ENCODE assay signal across 8 cellular contexts in genomic region chr6:85594197-85594930, GRCh38. TPM values are rescaled to one million over a fixed set of nuclear protein-coding genes. Genes with fewer than 3 reads are reported as not detected.
DNase-seq lines count a peak whose midpoint lies in the region; ATAC-seq and TF ChIP-seq lines count a peak whose summit lies in the region.

No MANE protein-coding gene starts in this region.

- H3K4me3 ChIP-seq in coronary artery (peak overlapping the region; percentile 97), mucosa of descending colon (peak overlapping the region; percentile 38)

- DNase-seq in COLO668 (lab: John Stamatoyannopoulos, UW; ENCODE audit: unreplicated experiment) (peak; percentile 42), HT-29 (ENCODE audit: low spot score) (peak; percentile 52), T-helper 1 cell (peak in 4 of 5 donors; percentile 25 to 45 (median 38)), coronary artery (ENCODE audit: low spot score) (no peak), mucosa of descending colon (no peak), GF-D8 (lab: John Stamatoyannopoulos, UW) (no peak)

- no peaks in the 10 kb centered on the region for H3K36me3 ChIP-seq in mucosa of descending colon (ENCODE audit: low read depth)

- H3K9me3 ChIP-seq in mucosa of descending colon = no peaks in the 10 kb centered on the region

- H3K4me1 ChIP-seq in mucosa of descending colon (ENCODE audit: low read depth) = peaks cover 14% of the 10 kb centered on the region

- H3K27ac ChIP-seq in coronary artery = peak overlapping the region; percentile 94 to 100
- peak overlapping the region; percentile 80 for H3K27ac ChIP-seq in temporal lobe (ENCODE audit: low read depth, low read length)

- no peak for TF ChIP-seq CTCF in coronary artery (IDR thresholded peaks at IDR 0.05)
- peak; percentile 9 for TF ChIP-seq CTCF in mucosa of descending colon (IDR thresholded peaks at IDR 0.05)

- intact Hi-C loops in mucosa of descending colon (cut with DNase I, micrococcal nuclease) = no loop called here

- ATAC-seq in GM21381 (IDR thresholded peaks at IDR 0.05; ENCODE audit: unreplicated experiment) (peak; percentile 6), mucosa of descending colon (peak; percentile 17)

RNA-seq across cellular contexts. Expression of gene SNX14, which starts 0.7 kb away (rescaled TPM):
- 46.1 and 54.9 TPM in 2 replicates for total RNA-seq in HT-29 (2014; rRNA removed; shearing (Covaris generic))
- total RNA-seq in mucosa of descending colon (10 to 100 TPM; 62.9 to 81.4 (median 71.0) TPM), temporal lobe (138 TPM)

RNA-seq across cellular contexts. Expression of gene SYNCRIP, which starts 48.3 kb away (rescaled TPM):
- 59.2 and 66.4 TPM in 2 replicates for total RNA-seq in HT-29 (2014; rRNA removed; shearing (Covaris generic))
- total RNA-seq in mucosa of descending colon = 100 to 1,000 TPM in 1 of 3 donors, 10 to 100 TPM in 2; 55.8 to 127 (median 92.7) TPM
- total RNA-seq in temporal lobe = 85.3 TPM

Comparison
In these comparisons a context has a peak if more than half of its experiments do, and no peak if none do; other contexts are left out.
1. DNase-seq: peak in COLO668 (single experiment), HT-29 (single experiment) and T-helper 1 cell (4 of 5); none in coronary artery (single experiment), mucosa of descending colon (0 of 3) and GF-D8 (single experiment).